ENCODE assay signal across 8 cellular contexts in the genomic region with DNA sequence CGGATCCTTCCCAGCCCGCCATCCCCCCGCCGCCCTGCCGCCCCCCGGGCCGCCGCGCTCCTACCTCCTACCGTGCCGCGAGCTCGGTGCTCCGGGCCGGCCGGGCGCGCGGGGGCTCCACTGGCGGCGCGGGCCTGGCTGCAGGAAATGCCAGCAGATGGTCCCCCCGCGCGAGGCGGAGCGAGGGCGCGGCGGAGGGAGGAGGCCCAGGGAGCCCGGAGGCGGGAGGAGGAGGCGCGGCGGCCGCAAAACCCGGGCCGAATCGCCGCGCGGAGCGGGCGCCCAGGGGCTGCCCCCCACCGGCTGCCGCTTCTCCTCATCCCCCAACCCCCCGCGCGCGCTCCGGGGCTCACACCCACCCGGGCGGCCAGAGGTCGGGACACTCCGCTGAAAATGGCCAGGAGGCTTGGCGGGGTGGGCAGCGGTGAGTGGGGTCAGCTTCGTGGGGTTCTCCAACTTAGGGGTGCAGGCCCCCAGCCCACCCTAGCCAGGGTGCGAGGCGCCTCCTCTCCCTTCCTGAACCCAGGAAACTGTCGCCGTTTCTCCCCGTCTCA.
DNase-seq lines count a peak whose midpoint lies in the region; ATAC-seq lines count a peak whose summit lies in the region.

A gene with protein sequence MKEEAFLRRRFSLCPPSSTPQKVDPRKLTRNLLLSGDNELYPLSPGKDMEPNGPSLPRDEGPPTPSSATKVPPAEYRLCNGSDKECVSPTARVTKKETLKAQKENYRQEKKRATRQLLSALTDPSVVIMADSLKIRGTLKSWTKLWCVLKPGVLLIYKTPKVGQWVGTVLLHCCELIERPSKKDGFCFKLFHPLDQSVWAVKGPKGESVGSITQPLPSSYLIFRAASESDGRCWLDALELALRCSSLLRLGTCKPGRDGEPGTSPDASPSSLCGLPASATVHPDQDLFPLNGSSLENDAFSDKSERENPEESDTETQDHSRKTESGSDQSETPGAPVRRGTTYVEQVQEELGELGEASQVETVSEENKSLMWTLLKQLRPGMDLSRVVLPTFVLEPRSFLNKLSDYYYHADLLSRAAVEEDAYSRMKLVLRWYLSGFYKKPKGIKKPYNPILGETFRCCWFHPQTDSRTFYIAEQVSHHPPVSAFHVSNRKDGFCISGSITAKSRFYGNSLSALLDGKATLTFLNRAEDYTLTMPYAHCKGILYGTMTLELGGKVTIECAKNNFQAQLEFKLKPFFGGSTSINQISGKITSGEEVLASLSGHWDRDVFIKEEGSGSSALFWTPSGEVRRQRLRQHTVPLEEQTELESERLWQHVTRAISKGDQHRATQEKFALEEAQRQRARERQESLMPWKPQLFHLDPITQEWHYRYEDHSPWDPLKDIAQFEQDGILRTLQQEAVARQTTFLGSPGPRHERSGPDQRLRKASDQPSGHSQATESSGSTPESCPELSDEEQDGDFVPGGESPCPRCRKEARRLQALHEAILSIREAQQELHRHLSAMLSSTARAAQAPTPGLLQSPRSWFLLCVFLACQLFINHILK (minus strand): TSS at position 159 of the 554 bp plus-strand sequence. CDS start 36,162 bp downstream, outside the sequence.

- ATAC-seq in stimulated activated memory B cell treated with anti-CD40 and anti-IgM and Interleukin-4, amounts not matched to agents 10 μg/mL and 1 μg/mL and 100 μg/mL, for 72 hours: peak; percentile 28
- ATAC-seq in GM21367 (IDR thresholded peaks at IDR 0.05; ENCODE audit: unreplicated experiment): no peak
- no peak for ATAC-seq in HG02870 (IDR thresholded peaks at IDR 0.05; ENCODE audit: unreplicated experiment)

- H3K9ac ChIP-seq in mucosa of rectum (ENCODE audit: low read depth in 1 of 2, low read length in 2 of 2): peak within 1 kb of the TSS; percentile 73 to 77

- H3K9me3 ChIP-seq in mucosa of rectum (ENCODE audit: control insufficient read depth in 2 of 2, low read length in 2 of 2): no peaks in the 10 kb centered on the region

- H3K27me3 ChIP-seq in mucosa of rectum (ENCODE audit: control insufficient read depth in 2 of 2, insufficient read depth in 2 of 2, low read length in 2 of 2): peaks cover 10 to 16% of the 10 kb centered on the region in 2 donors

- H3K36me3 Mint-ChIP-seq in stimulated activated memory B cell treated with anti-CD40 and anti-IgM and Interleukin-4, amounts not matched to agents 10 μg/mL and 1 μg/mL and 100 μg/mL, for 72 hours: no peaks in the 10 kb centered on the region

- no peaks in the 10 kb centered on the region for H3K36me3 ChIP-seq in mucosa of rectum (ENCODE audit: control insufficient read depth in 2 of 2, insufficient read depth in 2 of 2, low read length in 2 of 2)

- H3K27ac ChIP-seq in mucosa of rectum (ENCODE audit: low read depth in 2 of 2, low read length in 2 of 2): peak within 1 kb of the TSS; percentile 38 to 58

- H3K4me3 Mint-ChIP-seq in stimulated activated memory B cell treated with anti-CD40 and anti-IgM and Interleukin-4, amounts not matched to agents 10 μg/mL and 1 μg/mL and 100 μg/mL, for 72 hours: peak within 1 kb of the TSS; percentile 37

- H3K27ac Mint-ChIP-seq in stimulated activated memory B cell treated with anti-CD40 and anti-IgM and Interleukin-4, amounts not matched to agents 10 μg/mL and 1 μg/mL and 100 μg/mL, for 72 hours: no peak within 1 kb of the TSS

- H3K4me1 Mint-ChIP-seq in stimulated activated memory B cell treated with anti-CD40 and anti-IgM and Interleukin-4, amounts not matched to agents 10 μg/mL and 1 μg/mL and 100 μg/mL, for 72 hours: peaks cover 12% of the 10 kb centered on the region

- DNase-seq in GM03348 (ENCODE audit: low spot score) (peak; percentile 95), NOMO-1 (lab: John Stamatoyannopoulos, UW; ENCODE audit: unreplicated experiment in 2 of 2) (peak; percentile 67 to 72), fibroblast of gingiva (ENCODE audit: low read depth) (peak; percentile 71)
- peak; percentile 10 for DNase-seq in activated T-helper 9 cell treated with anti-CD3 and anti-CD28 coated beads, Interleukin-2, amount 50 U/mL, for 16 hours (ENCODE audit: low read depth)

- peak within 1 kb of the TSS; percentile 66 to 79 for H3K4me3 ChIP-seq in mucosa of rectum (ENCODE audit: low read length in 2 of 2)

- H3K4me1 ChIP-seq in mucosa of rectum (ENCODE audit: control insufficient read depth in 2 of 2, insufficient read depth in 2 of 2, low read length in 2 of 2): peaks cover 46 to 50% of the 10 kb centered on the region in 2 donors

- H3K9me3 Mint-ChIP-seq in stimulated activated memory B cell treated with anti-CD40 and anti-IgM and Interleukin-4, amounts not matched to agents 10 μg/mL and 1 μg/mL and 100 μg/mL, for 72 hours: no peaks in the 10 kb centered on the region

- H3K27me3 Mint-ChIP-seq in stimulated activated memory B cell treated with anti-CD40 and anti-IgM and Interleukin-4, amounts not matched to agents 10 μg/mL and 1 μg/mL and 100 μg/mL, for 72 hours: peaks cover 78% of the 10 kb centered on the region

Comparison
In these comparisons a context has a peak if more than half of its experiments do, and no peak if none do; other contexts are left out.
1. DNase-seq: peak in every context shown above with its lines; median percentile 95 in GM03348; 71 in fibroblast of gingiva; 70 in NOMO-1; 10 in activated T-helper 9 cell treated with anti-CD3 and anti-CD28 coated beads, Interleukin-2, amount 50 U/mL, for 16 hours.